ENCODE assay signal across 39 cellular contexts in the genomic region with DNA sequence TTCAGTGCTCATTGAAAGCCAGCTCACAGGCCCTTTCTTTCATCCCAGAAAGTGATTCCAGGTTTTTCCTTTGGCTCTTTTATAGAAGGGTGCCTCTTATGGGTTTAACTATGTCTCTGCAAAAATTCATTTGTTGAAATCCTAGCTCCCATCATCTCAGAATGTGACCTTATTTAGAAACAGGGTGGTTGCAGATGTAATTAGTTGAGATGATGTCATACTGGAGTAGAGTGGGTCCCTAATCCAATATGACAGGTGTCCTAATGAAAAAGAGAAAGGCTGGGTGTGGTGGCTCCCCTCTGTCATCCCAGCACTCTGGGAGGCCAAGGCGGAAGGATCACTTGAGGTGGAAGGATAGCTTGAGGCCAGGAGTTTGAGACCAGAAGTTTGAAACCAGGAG.
"Had no signal": no experiment of that assay in that cellular context is flagged by ENCODE, and none has a peak within 500 bp of the region (broad histone marks: within the 10 kb centered on the region; RNA-seq: fewer than 3 reads in every experiment).

No MANE protein-coding gene starts in this region.

- H3K27ac Mint-ChIP-seq: activated naive CD4-positive, alpha-beta T cell treated with anti-CD3 and anti-CD28 coated beads for 36 hours; activated naive CD4-positive, alpha-beta T cell treated with anti-CD3 and anti-CD28 coated beads, Interleukin-2, amount 10 ng/mL, durations not matched to agents 7 days and 5 days; activated naive CD4-positive, alpha-beta T cell treated with anti-CD3 and anti-CD28 coated beads, Interleukin-2, amount 50 U/mL, for 24 hours; activated naive CD4-positive, alpha-beta T cell treated with anti-CD3 and anti-CD28 coated beads, Interleukin-2, amount 50 U/mL, for 72 hours; activated naive CD8-positive, alpha-beta T cell; activated naive CD8-positive, alpha-beta T cell treated with anti-CD3 and anti-CD28 coated beads for 36 hours; activated naive CD8-positive, alpha-beta T cell treated with anti-CD3 and anti-CD28 coated beads, Interleukin-2, amount 10 ng/mL, durations not matched to agents 7 days and 5 days; activated naive CD8-positive, alpha-beta T cell treated with anti-CD3 and anti-CD28 coated beads, Interleukin-2, amount 50 U/mL, for 24 hours; activated T-cell treated with anti-CD3 and anti-CD28 coated beads, Interleukin-2, amount 50 U/mL, for 24 hours; activated T-helper 1 cell treated with anti-CD3 and anti-CD28 coated beads, Interleukin-12 subunit alpha, Interleukin-12 subunit beta, Interleukin-2, Interleukin-4 antibody, amounts not matched to agents 30 ng/mL and 10 ng/mL and 1 ng/mL, durations not matched to agents 14 hours and 24 hours and 36 hours; activated T-helper 17 cell treated with anti-CD3 and anti-CD28 coated beads, Interleukin-2, amount 50 U/mL, for 72 hours; activated T-helper 2 cell treated with anti-CD3 and anti-CD28 coated beads, Interferon-gamma antibody, Interleukin-2, Interleukin-4, amounts not matched to agents 10 μg/mL and 5 μg/mL and 100 μg/mL, durations not matched to agents 14 hours and 24 hours and 36 hours; brain had no signal

- H3K36me3 ChIP-seq: adrenal gland, ascending aorta, brain microvascular endothelial cell, breast epithelium, cardiac muscle cell had no signal

- H3K27me3 ChIP-seq: adrenal gland, ascending aorta, body of pancreas, brain microvascular endothelial cell, breast epithelium, cardiac muscle cell had no signal

- H3K4me3 Mint-ChIP-seq: activated naive CD4-positive, alpha-beta T cell treated with anti-CD3 and anti-CD28 coated beads for 36 hours; activated naive CD4-positive, alpha-beta T cell treated with anti-CD3 and anti-CD28 coated beads, Interleukin-2, amount 10 ng/mL, durations not matched to agents 7 days and 5 days; activated naive CD4-positive, alpha-beta T cell treated with anti-CD3 and anti-CD28 coated beads, Interleukin-2, amount 50 U/mL, for 24 hours; activated naive CD8-positive, alpha-beta T cell; activated naive CD8-positive, alpha-beta T cell treated with anti-CD3 and anti-CD28 coated beads for 36 hours; activated naive CD8-positive, alpha-beta T cell treated with anti-CD3 and anti-CD28 coated beads, Interleukin-2, amount 10 ng/mL, durations not matched to agents 7 days and 5 days; activated naive CD8-positive, alpha-beta T cell treated with anti-CD3 and anti-CD28 coated beads, Interleukin-2, amount 50 U/mL, for 24 hours; activated T-cell treated with anti-CD3 and anti-CD28 coated beads, Interleukin-2, amount 50 U/mL, for 24 hours; activated T-cell treated with anti-CD3 and anti-CD28 coated beads, Interleukin-2, amount 50 U/mL, for 4 hours; activated T-helper 1 cell treated with anti-CD3 and anti-CD28 coated beads, Interleukin-12 subunit alpha, Interleukin-12 subunit beta, Interleukin-2, Interleukin-4 antibody, amounts not matched to agents 30 ng/mL and 10 ng/mL and 1 ng/mL, durations not matched to agents 14 hours and 24 hours and 36 hours; activated T-helper 17 cell treated with anti-CD3 and anti-CD28 coated beads, Interleukin-2, amount 50 U/mL, for 72 hours; brain; central memory CD8-positive, alpha-beta T cell had no signal

- ATAC-seq: activated naive CD4-positive, alpha-beta T cell treated with anti-CD3 and anti-CD28 coated beads, Interleukin-2, amount 50 U/mL, for 72 hours; activated naive CD8-positive, alpha-beta T cell treated with anti-CD3 and anti-CD28 coated beads, Interleukin-2, amount 50 U/mL, for 24 hours; activated T-cell treated with anti-CD3 and anti-CD28 coated beads, Interleukin-2, amount 50 U/mL, for 4 hours; activated T-helper 17 cell treated with anti-CD3 and anti-CD28 coated beads, Interleukin-2, amount 50 U/mL, for 72 hours; body of pancreas had no signal

- H3K9me3 ChIP-seq: adrenal gland, ascending aorta, body of pancreas, breast epithelium had no signal

- H3K4me3 ChIP-seq: adrenal gland, ascending aorta, body of pancreas, breast epithelium, cardiac muscle cell had no signal

- H3K9me3 Mint-ChIP-seq: activated naive CD4-positive, alpha-beta T cell treated with anti-CD3 and anti-CD28 coated beads for 36 hours; activated naive CD4-positive, alpha-beta T cell treated with anti-CD3 and anti-CD28 coated beads, Interleukin-2, amount 10 ng/mL, durations not matched to agents 7 days and 5 days; activated naive CD4-positive, alpha-beta T cell treated with anti-CD3 and anti-CD28 coated beads, Interleukin-2, amount 50 U/mL, for 24 hours; activated naive CD4-positive, alpha-beta T cell treated with anti-CD3 and anti-CD28 coated beads, Interleukin-2, amount 50 U/mL, for 72 hours; activated naive CD8-positive, alpha-beta T cell treated with anti-CD3 and anti-CD28 coated beads for 36 hours; activated naive CD8-positive, alpha-beta T cell treated with anti-CD3 and anti-CD28 coated beads, Interleukin-2, amount 10 ng/mL, durations not matched to agents 7 days and 5 days; activated naive CD8-positive, alpha-beta T cell treated with anti-CD3 and anti-CD28 coated beads, Interleukin-2, amount 50 U/mL, for 24 hours; activated T-cell treated with anti-CD3 and anti-CD28 coated beads, Interleukin-2, amount 50 U/mL, for 24 hours; activated T-cell treated with anti-CD3 and anti-CD28 coated beads, Interleukin-2, amount 50 U/mL, for 4 hours; activated T-helper 1 cell treated with anti-CD3 and anti-CD28 coated beads, Interleukin-12 subunit alpha, Interleukin-12 subunit beta, Interleukin-2, Interleukin-4 antibody, amounts not matched to agents 30 ng/mL and 10 ng/mL and 1 ng/mL, durations not matched to agents 14 hours and 24 hours and 36 hours; activated T-helper 17 cell treated with anti-CD3 and anti-CD28 coated beads, Interleukin-2, amount 50 U/mL, for 72 hours; activated T-helper 2 cell treated with anti-CD3 and anti-CD28 coated beads, Interferon-gamma antibody, Interleukin-2, Interleukin-4, amounts not matched to agents 10 μg/mL and 5 μg/mL and 100 μg/mL, durations not matched to agents 14 hours and 24 hours and 36 hours; central memory CD8-positive, alpha-beta T cell had no signal

- H3K36me3 Mint-ChIP-seq: activated naive CD4-positive, alpha-beta T cell treated with anti-CD3 and anti-CD28 coated beads, Interleukin-2, amount 10 ng/mL, durations not matched to agents 7 days and 5 days; activated naive CD4-positive, alpha-beta T cell treated with anti-CD3 and anti-CD28 coated beads, Interleukin-2, amount 50 U/mL, for 24 hours; activated naive CD4-positive, alpha-beta T cell treated with anti-CD3 and anti-CD28 coated beads, Interleukin-2, amount 50 U/mL, for 72 hours; activated naive CD8-positive, alpha-beta T cell; activated naive CD8-positive, alpha-beta T cell treated with anti-CD3 and anti-CD28 coated beads for 36 hours; activated naive CD8-positive, alpha-beta T cell treated with anti-CD3 and anti-CD28 coated beads, Interleukin-2, amount 10 ng/mL, durations not matched to agents 7 days and 5 days; brain had no signal

- H3K27ac ChIP-seq: adrenal gland, ascending aorta, body of pancreas, brain microvascular endothelial cell, breast epithelium, cardiac muscle cell had no signal

- H3K4me1 ChIP-seq: adrenal gland, ascending aorta, body of pancreas, breast epithelium had no signal

- H3K4me1 Mint-ChIP-seq: activated naive CD4-positive, alpha-beta T cell treated with anti-CD3 and anti-CD28 coated beads, Interleukin-2, amount 10 ng/mL, durations not matched to agents 7 days and 5 days; activated naive CD4-positive, alpha-beta T cell treated with anti-CD3 and anti-CD28 coated beads, Interleukin-2, amount 50 U/mL, for 24 hours; activated naive CD8-positive, alpha-beta T cell treated with anti-CD3 and anti-CD28 coated beads for 36 hours; activated naive CD8-positive, alpha-beta T cell treated with anti-CD3 and anti-CD28 coated beads, Interleukin-2, amount 10 ng/mL, durations not matched to agents 7 days and 5 days; activated naive CD8-positive, alpha-beta T cell treated with anti-CD3 and anti-CD28 coated beads, Interleukin-2, amount 50 U/mL, for 24 hours; activated T-helper 17 cell treated with anti-CD3 and anti-CD28 coated beads, Interleukin-2, amount 50 U/mL, for 72 hours; central memory CD8-positive, alpha-beta T cell had no signal

- DNase-seq: activated effector memory CD4-positive, alpha-beta T cell treated with anti-CD3 and anti-CD28 coated beads, Interleukin-2, amount 50 U/mL, for 16 hours; activated effector memory CD4-positive, alpha-beta T cell treated with Interleukin-2 at 50 U/mL for 16 hours; activated gamma-delta T cell; activated gamma-delta T cell treated with Interleukin-2 at 50 U/mL for 16 hours; activated naive CD4-positive, alpha-beta T cell; activated naive CD4-positive, alpha-beta T cell treated with anti-CD3 and anti-CD28 coated beads for 36 hours; activated naive CD4-positive, alpha-beta T cell treated with anti-CD3 and anti-CD28 coated beads, Interleukin-2, amount 10 ng/mL, durations not matched to agents 7 days and 5 days; activated naive CD4-positive, alpha-beta T cell treated with anti-CD3 and anti-CD28 coated beads, Interleukin-2, amount 50 U/mL, for 16 hours; activated naive CD4-positive, alpha-beta T cell treated with Interleukin-2 at 50 U/mL for 16 hours; activated naive CD8-positive, alpha-beta T cell treated with anti-CD3 and anti-CD28 coated beads for 36 hours; activated naive CD8-positive, alpha-beta T cell treated with anti-CD3 and anti-CD28 coated beads, Interleukin-2, amount 10 ng/mL, durations not matched to agents 7 days and 5 days; activated naive CD8-positive, alpha-beta T cell treated with anti-CD3 and anti-CD28 coated beads, Interleukin-2, amount 50 U/mL, for 24 hours; activated T-cell treated with anti-CD3 and anti-CD28 coated beads, Interleukin-2, amount 50 U/mL, for 1 hour; activated T-cell treated with anti-CD3 and anti-CD28 coated beads, Interleukin-2, amount 50 U/mL, for 24 hours; activated T-cell treated with anti-CD3 and anti-CD28 coated beads, Interleukin-2, amount 50 U/mL, for 4 hours; activated T-cell treated with anti-CD3 and anti-CD28 coated beads, Interleukin-2, amount 50 U/mL, for 48 hours; adrenal gland; amniotic stem cell; amygdala; anterior cingulate cortex; aorta; body of pancreas; brain microvascular endothelial cell; caudate nucleus; central memory CD4-positive, alpha-beta T cell; cerebellar nuclear complex had no signal

- FAIRE-seq: astrocyte, bronchial epithelial cell had no signal
